In genomic region chr15:82781349-82781748, GRCh38 we compare ENCODE assay signal across 33 cellular contexts. TPM values are rescaled to one million over a fixed set of nuclear protein-coding genes. Genes with fewer than 3 reads are reported as not detected.
"Had no signal": no experiment of that assay in that cellular context is flagged by ENCODE, and none has a peak within 500 bp of the region (broad histone marks: within the 10 kb centered on the region; RNA-seq: fewer than 3 reads in every experiment).

No MANE protein-coding gene starts in this region.

- H3K4me1 Mint-ChIP-seq: stimulated activated effector memory CD8-positive, alpha-beta T cell treated with anti-CD3 and anti-CD28 coated beads, Interleukin-12 subunit alpha, Interleukin-12 subunit beta, amount 100 ng/mL, for 72 hours; stimulated activated memory B cell treated with anti-CD40 and anti-IgM and Interleukin-4, amounts not matched to agents 10 μg/mL and 1 μg/mL and 100 μg/mL, for 72 hours; stimulated activated naive B cell treated with anti-CD40 and anti-IgM and Interleukin-4, amounts not matched to agents 10 μg/mL and 1 μg/mL and 100 μg/mL, for 72 hours; stimulated activated naive CD8-positive, alpha-beta T cell treated with anti-CD3 and anti-CD28 coated beads, Interleukin-15, amount 100 ng/mL, for 72 hours had no signal

- H3K9me3 ChIP-seq: stomach, suprapubic skin, testis, thoracic aorta, thyroid gland, tibial artery, tibial nerve, transverse colon, upper lobe of left lung, upper lobe of right lung, uterus, vagina had no signal

- H3K4me1 ChIP-seq: stomach, suprapubic skin, testis, thyroid gland, tibial artery, tibial nerve, transverse colon, upper lobe of left lung, upper lobe of right lung, uterus, vagina had no signal

- H3K27ac Mint-ChIP-seq: stimulated activated effector memory CD8-positive, alpha-beta T cell treated with anti-CD3 and anti-CD28 coated beads, Interleukin-12 subunit alpha, Interleukin-12 subunit beta, amount 100 ng/mL, for 72 hours; stimulated activated memory B cell treated with anti-CD40 and anti-IgM and Interleukin-4, amounts not matched to agents 10 μg/mL and 1 μg/mL and 100 μg/mL, for 72 hours; stimulated activated naive B cell treated with anti-CD40 and anti-IgM and Interleukin-4, amounts not matched to agents 10 μg/mL and 1 μg/mL and 100 μg/mL, for 72 hours; stimulated activated naive CD8-positive, alpha-beta T cell treated with anti-CD3 and anti-CD28 coated beads, Interleukin-15, amount 100 ng/mL, for 72 hours; stimulated activated naive CD8-positive, alpha-beta T cell treated with anti-CD3 and anti-CD28 coated beads, Interleukin-15, Interleukin-2, amounts not matched to agents 100 ng/mL and 50 ng/mL, for 24 hours; type B pancreatic cell had no signal

- H3K36me3 Mint-ChIP-seq: stimulated activated effector memory CD8-positive, alpha-beta T cell treated with anti-CD3 and anti-CD28 coated beads, Interleukin-12 subunit alpha, Interleukin-12 subunit beta, amount 100 ng/mL, for 72 hours; type B pancreatic cell had no signal

- H3K27ac ChIP-seq: stomach, suprapubic skin, testis, thoracic aorta, thyroid gland, tibial artery, tibial nerve, transverse colon, upper lobe of left lung, upper lobe of right lung, uterus, vagina had no signal

- FAIRE-seq: urothelium cell line had no signal

- H3K9me3 Mint-ChIP-seq: stimulated activated effector memory CD8-positive, alpha-beta T cell treated with anti-CD3 and anti-CD28 coated beads, Interleukin-12 subunit alpha, Interleukin-12 subunit beta, amount 100 ng/mL, for 72 hours; stimulated activated memory B cell treated with anti-CD40 and anti-IgM and Interleukin-4, amounts not matched to agents 10 μg/mL and 1 μg/mL and 100 μg/mL, for 72 hours; stimulated activated naive B cell treated with anti-CD40 and anti-IgM and Interleukin-4, amounts not matched to agents 10 μg/mL and 1 μg/mL and 100 μg/mL, for 72 hours; stimulated activated naive CD8-positive, alpha-beta T cell treated with anti-CD3 and anti-CD28 coated beads, Interleukin-15, amount 100 ng/mL, for 72 hours; stimulated activated naive CD8-positive, alpha-beta T cell treated with anti-CD3 and anti-CD28 coated beads, Interleukin-15, Interleukin-2, amounts not matched to agents 100 ng/mL and 50 ng/mL, for 24 hours had no signal

- H3K27me3 Mint-ChIP-seq: stimulated activated memory B cell treated with anti-CD40 and anti-IgM and Interleukin-4, amounts not matched to agents 10 μg/mL and 1 μg/mL and 100 μg/mL, for 72 hours had no signal

- H3K4me3 Mint-ChIP-seq: stimulated activated effector memory CD8-positive, alpha-beta T cell treated with anti-CD3 and anti-CD28 coated beads, Interleukin-12 subunit alpha, Interleukin-12 subunit beta, amount 100 ng/mL, for 72 hours; stimulated activated memory B cell treated with anti-CD40 and anti-IgM and Interleukin-4, amounts not matched to agents 10 μg/mL and 1 μg/mL and 100 μg/mL, for 72 hours; stimulated activated naive B cell treated with anti-CD40 and anti-IgM and Interleukin-4, amounts not matched to agents 10 μg/mL and 1 μg/mL and 100 μg/mL, for 72 hours; stimulated activated naive CD8-positive, alpha-beta T cell treated with anti-CD3 and anti-CD28 coated beads, Interleukin-15, amount 100 ng/mL, for 72 hours; stimulated activated naive CD8-positive, alpha-beta T cell treated with anti-CD3 and anti-CD28 coated beads, Interleukin-15, Interleukin-2, amounts not matched to agents 100 ng/mL and 50 ng/mL, for 24 hours; type B pancreatic cell had no signal

- H3K36me3 ChIP-seq: stomach, suprapubic skin, thoracic aorta, thyroid gland, tibial artery, transverse colon, upper lobe of left lung, upper lobe of right lung, uterus, vagina had no signal

- H3K27me3 ChIP-seq: stomach, suprapubic skin, testis, thyroid gland, tibial artery, tibial nerve, transverse colon, upper lobe of left lung, upper lobe of right lung, uterus, vagina had no signal

- ATAC-seq: stimulated activated effector memory CD8-positive, alpha-beta T cell treated with anti-CD3 and anti-CD28 coated beads, Interleukin-12 subunit alpha, Interleukin-12 subunit beta, amount 100 ng/mL, for 72 hours; stimulated activated memory B cell treated with anti-CD40 and anti-IgM and Interleukin-4, amounts not matched to agents 10 μg/mL and 1 μg/mL and 100 μg/mL, for 72 hours; stimulated activated naive B cell treated with anti-CD40 and anti-IgM and Interleukin-4, amounts not matched to agents 10 μg/mL and 1 μg/mL and 100 μg/mL, for 72 hours; stimulated activated naive CD8-positive, alpha-beta T cell treated with anti-CD3 and anti-CD28 coated beads, Interleukin-15, amount 100 ng/mL, for 72 hours; stimulated activated naive CD8-positive, alpha-beta T cell treated with anti-CD3 and anti-CD28 coated beads, Interleukin-15, Interleukin-2, amounts not matched to agents 100 U/mL and 50 U/mL, for 24 hours; upper lobe of right lung had no signal

- DNase-seq: stimulated activated CD4-positive, alpha-beta T cell treated with anti-CD3 and anti-CD28 coated beads, Interleukin-2, amount 100 ng/mL, for 48 hours; stimulated activated CD4-positive, alpha-beta T cell treated with anti-CD3 and anti-CD28 coated beads, Interleukin-4, amount 100 ng/mL, for 1 hour; stimulated activated CD4-positive, alpha-beta T cell treated with anti-CD3 and anti-CD28 coated beads, Interleukin-4, amount 100 ng/mL, for 24 hours; stimulated activated CD4-positive, alpha-beta T cell treated with anti-CD3 and anti-CD28 coated beads, Interleukin-4, amount 100 ng/mL, for 4 hours; stimulated activated CD8-positive, alpha-beta memory T cell treated with anti-CD3 and anti-CD28 coated beads, Interleukin-4, amount 100 ng/mL, for 48 hours; stimulated activated naive B cell treated with anti-CD40 and anti-IgM and Interleukin-4, amounts not matched to agents 10 μg/mL and 1 μg/mL and 100 μg/mL, for 72 hours; stimulated activated naive CD4-positive, alpha-beta T cell; stimulated activated naive CD4-positive, alpha-beta T cell treated with Interleukin-2 at 50 U/mL for 16 hours; stimulated activated naive CD8-positive, alpha-beta T cell treated with anti-CD3 and anti-CD28 coated beads, Interleukin-15, amount 100 ng/mL, for 72 hours; stimulated activated naive CD8-positive, alpha-beta T cell treated with anti-CD3 and anti-CD28 coated beads, Interleukin-15, Interleukin-2, amounts not matched to agents 100 U/mL and 50 U/mL, for 24 hours; stomach; substantia nigra; testis; thyroid gland; tibial artery; transverse colon; trophoblast cell; upper lobe of left lung; upper lobe of right lung; uterus had no signal

- H3K4me3 ChIP-seq: stomach, suprapubic skin, testis, thoracic aorta, thyroid gland, tibial artery, tibial nerve, transverse colon, upper lobe of left lung, upper lobe of right lung, uterus, vagina had no signal

RNA-seq across cellular contexts. Expression of gene FSD2, which starts 24.5 kb away (rescaled TPM):
- total RNA-seq: subcutaneous adipose tissue, temporal lobe, thoracic aorta, transverse colon, upper lobe of right lung, ureter, uterus, vagina had no signal
- polyA plus RNA-seq: urinary bladder had no signal
